In genomic region chr6:77228279-77228678, GRCh38 we compare ENCODE assay signal across 19 cellular contexts.
DNase-seq lines count a peak whose midpoint lies in the region; ATAC-seq, FAIRE-seq and TF ChIP-seq lines count a peak whose summit lies in the region.
"Had no signal": no experiment of that assay in that cellular context is flagged by ENCODE, and none has a peak within 500 bp of the region (broad histone marks: within the 10 kb centered on the region; RNA-seq: fewer than 3 reads in every experiment).

No MANE protein-coding gene starts in this region.

- H3K4me1 ChIP-seq in GM12878 (ENCODE audit: control insufficient read depth, insufficient read depth, low read length) (no peaks in the 10 kb centered on the region), neural progenitor cell (peaks cover 18% of the 10 kb centered on the region)
- H3K4me1 ChIP-seq: BE2C, Caco-2 had no signal

- H3K4me2 ChIP-seq in GM12878 (ENCODE audit: control insufficient read depth, insufficient read depth) (no peak overlapping the region), neural progenitor cell (no peak overlapping the region)
- H3K4me2 ChIP-seq: KMS-11 had no signal

- H3K4me3 ChIP-seq in GM12878 (no peak overlapping the region), neural progenitor cell (no peak overlapping the region)

- in situ Hi-C loops in GM12878 (cut with MboI): no loop called here

- POLR2A ChIA-PET in GM12878 (lab: Charles Lee): no interaction called here

- CTCF ChIA-PET in GM12878 (lab: Yijun Ruan, JAX): no interaction called here

- H3K36me3 Mint-ChIP-seq in neural progenitor cell: no peaks in the 10 kb centered on the region
- H3K36me3 Mint-ChIP-seq: CD8-positive, alpha-beta memory T cell had no signal

- TF ChIP-seq CTCF in GM12878 (IDR thresholded peaks at IDR 0.05 in 2 of 3, conservative IDR thresholded peaks at IDR 0.05 in 1 of 3; ENCODE audit: control insufficient read depth in 2 of 3, extremely low read depth in 1 of 3, insufficient read depth in 1 of 3, low read depth in 3 of 3, low read length in 3 of 3) (no peak), neural progenitor cell (IDR thresholded peaks at IDR 0.05) (no peak)

- FAIRE-seq in GM12878 (lab: Jason Lieb, UNC): no peak
- FAIRE-seq: D721Med had no signal

- H3F3A ChIP-seq in neural progenitor cell (ENCODE audit: low read depth): peaks cover 14% of the 10 kb centered on the region

- SMC1A ChIA-PET in GM12878 (lab: Charles Lee; ENCODE audit: uncharacterized antibody, unreplicated experiment): interaction anchor here (0.8 kb wide), 1 partner anchor 89 kb away, joined by 3 read pairs; no protein-coding TSS in a partner anchor

- BruUV-seq in GM12878 (replicated peaks; lab: Mats Ljungman, UMichigan): no TSS peak

- TF ChIP-seq RAD21 in GM12878 (IDR thresholded peaks at IDR 0.05; ENCODE audit: insufficient read depth, low read depth, low read length): no peak

- no peak for DNase-seq in GM12878 (ENCODE audit: low read depth, low spot score)
- no peak for DNase-seq in NCI-H187 treated with DMSO at 0.1 percent for 48 hours (lab: John Stamatoyannopoulos, UW)
- no peak for DNase-seq in neural progenitor cell (ENCODE audit: low spot score)
- DNase-seq: ACHN; BE2C; C1 segment of cervical spinal cord; Caco-2; CD4-positive, CD25-positive, alpha-beta regulatory T cell; CD8-positive, alpha-beta memory T cell; DMS79; GDM1; GOT3; H7 had no signal

- H3K27ac ChIP-seq in GM12878 (ENCODE audit: control insufficient read depth, insufficient read depth) (no peak overlapping the region), neural progenitor cell (no peak overlapping the region)
- H3K27ac ChIP-seq: KMS-11 had no signal

- RAD21 ChIA-PET in GM12878 (lab: Charles Lee; ENCODE audit: unreplicated experiment): no interaction called here

- H3K9me3 ChIP-seq in GM12878 (replicated peaks; ENCODE audit: control insufficient read depth, insufficient read depth, low read length) (no peaks in the 10 kb centered on the region), neural progenitor cell (ENCODE audit: low read depth) (no peaks in the 10 kb centered on the region)
- H3K9me3 ChIP-seq: BE2C, Caco-2 had no signal

- H3K36me3 ChIP-seq in GM12878 (ENCODE audit: control insufficient read depth in 2 of 2, insufficient read depth in 2 of 2, low read length in 1 of 2) (no peaks in the 10 kb centered on the region), neural progenitor cell (no peaks in the 10 kb centered on the region)
- H3K36me3 ChIP-seq: BE2C had no signal

- H3K27me3 Mint-ChIP-seq in neural progenitor cell (ENCODE audit: insufficient read depth, low read depth): no peaks in the 10 kb centered on the region
- H3K27me3 Mint-ChIP-seq: CD4-positive, CD25-positive, alpha-beta regulatory T cell; CD8-positive, alpha-beta memory T cell had no signal

- peaks cover 3% of the 10 kb centered on the region for H3K9me3 Mint-ChIP-seq in neural progenitor cell

- intact Hi-C loops in GM12878 (cut with micrococcal nuclease; ENCODE audit: unreplicated experiment): no loop called here

- no peak for TF ChIP-seq POLR2A in GM12878 (IDR thresholded peaks at IDR 0.05; ENCODE audit: low read depth, low read length)

- TF ChIP-seq EP300 in GM12878 (IDR thresholded peaks at IDR 0.05; ENCODE audit: borderline replicate concordance in 1 of 2, control insufficient read depth in 1 of 2, low read depth in 2 of 2, low read length in 2 of 2): no peak

- peaks cover 17% of the 10 kb centered on the region for H3K4me1 Mint-ChIP-seq in neural progenitor cell
- H3K4me1 Mint-ChIP-seq: CD4-positive, CD25-positive, alpha-beta regulatory T cell; CD8-positive, alpha-beta memory T cell had no signal

- no peaks in the 10 kb centered on the region for H3K79me2 ChIP-seq in GM12878 (ENCODE audit: control insufficient read depth, insufficient read depth, low read length)
- no peaks in the 10 kb centered on the region for H3K79me2 ChIP-seq in neural progenitor cell (ENCODE audit: low read depth)

- H3K27me3 ChIP-seq in GM12878 (replicated peaks in 1 of 2; ENCODE audit: control insufficient read depth in 2 of 2, insufficient read depth in 2 of 2, low read length in 1 of 2): no peaks in the 10 kb centered on the region
- no peaks in the 10 kb centered on the region for H3K27me3 ChIP-seq in neural progenitor cell
- H3K27me3 ChIP-seq: BE2C had no signal

- H3K4me3 Mint-ChIP-seq in neural progenitor cell: no peak overlapping the region
- H3K4me3 Mint-ChIP-seq: CD4-positive, CD25-positive, alpha-beta regulatory T cell; CD8-positive, alpha-beta memory T cell had no signal

- H4K20me1 ChIP-seq in GM12878 (ENCODE audit: control insufficient read depth, insufficient read depth): no peaks in the 10 kb centered on the region
- no peaks in the 10 kb centered on the region for H4K20me1 ChIP-seq in neural progenitor cell (ENCODE audit: low read depth)

- H2AFZ ChIP-seq in GM12878 (ENCODE audit: control insufficient read depth, low read depth, low read length) (no peak overlapping the region), neural progenitor cell (replicated peaks) (no peak overlapping the region)

- H3K9ac ChIP-seq in GM12878 (ENCODE audit: control insufficient read depth, insufficient read depth, low read length): no peak overlapping the region
- no peak overlapping the region for H3K9ac ChIP-seq in neural progenitor cell
- H3K9ac ChIP-seq: KMS-11 had no signal

- ATAC-seq in GM18870 (IDR thresholded peaks at IDR 0.05; ENCODE audit: unreplicated experiment) (peak; percentile 63), HG02610 (IDR thresholded peaks at IDR 0.05; ENCODE audit: unreplicated experiment) (peak; percentile 40), GM12878 (peak; percentile 92), GM18861 (IDR thresholded peaks at IDR 0.05; ENCODE audit: unreplicated experiment) (no peak)
- ATAC-seq: HCT116 had no signal

- no peak overlapping the region for H3K27ac Mint-ChIP-seq in neural progenitor cell
- H3K27ac Mint-ChIP-seq: CD8-positive, alpha-beta memory T cell had no signal

TF ChIP-seq in GM12878, 131 proteins besides CTCF, POLR2A, EP300 and RAD21:
- TF ChIP-seq, protein P1, sequence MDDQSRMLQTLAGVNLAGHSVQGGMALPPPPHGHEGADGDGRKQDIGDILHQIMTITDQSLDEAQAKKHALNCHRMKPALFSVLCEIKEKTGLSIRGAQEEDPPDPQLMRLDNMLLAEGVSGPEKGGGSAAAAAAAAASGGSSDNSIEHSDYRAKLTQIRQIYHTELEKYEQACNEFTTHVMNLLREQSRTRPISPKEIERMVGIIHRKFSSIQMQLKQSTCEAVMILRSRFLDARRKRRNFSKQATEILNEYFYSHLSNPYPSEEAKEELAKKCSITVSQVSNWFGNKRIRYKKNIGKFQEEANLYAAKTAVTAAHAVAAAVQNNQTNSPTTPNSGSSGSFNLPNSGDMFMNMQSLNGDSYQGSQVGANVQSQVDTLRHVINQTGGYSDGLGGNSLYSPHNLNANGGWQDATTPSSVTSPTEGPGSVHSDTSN (IDR thresholded peaks at IDR 0.05; ENCODE audit: insufficient replicate concordance, low read depth, low read length): no peak
- TF ChIP-seq RFX5 (IDR thresholded peaks at IDR 0.05; ENCODE audit: low read depth, low read length) (0 out of 2 replicates have a peak, but pooled peaks have one; percentile 55), POU2F2 (IDR thresholded peaks at IDR 0.05; ENCODE audit: borderline replicate concordance, low read depth, low read length) (no peak), POLR2AphosphoS2 (IDR thresholded peaks at IDR 0.05; ENCODE audit: low read depth, low read length) (no peak), KAT2A (conservative IDR thresholded peaks at IDR 0.05; ENCODE audit: control insufficient read depth, low read depth, low read length) (no peak), GATAD2B (conservative IDR thresholded peaks at IDR 0.05; ENCODE audit: low read depth) (no peak), TBL1XR1 (IDR thresholded peaks at IDR 0.05; ENCODE audit: low read depth, low read length) (no peak), IKZF2 (IDR thresholded peaks at IDR 0.05) (peak in 1 of 2 experiments; percentile 12; a peak in 1 of 4 replicates)
